Comparison of ENCODE assay signal across 8 cellular contexts in the genomic region with DNA sequence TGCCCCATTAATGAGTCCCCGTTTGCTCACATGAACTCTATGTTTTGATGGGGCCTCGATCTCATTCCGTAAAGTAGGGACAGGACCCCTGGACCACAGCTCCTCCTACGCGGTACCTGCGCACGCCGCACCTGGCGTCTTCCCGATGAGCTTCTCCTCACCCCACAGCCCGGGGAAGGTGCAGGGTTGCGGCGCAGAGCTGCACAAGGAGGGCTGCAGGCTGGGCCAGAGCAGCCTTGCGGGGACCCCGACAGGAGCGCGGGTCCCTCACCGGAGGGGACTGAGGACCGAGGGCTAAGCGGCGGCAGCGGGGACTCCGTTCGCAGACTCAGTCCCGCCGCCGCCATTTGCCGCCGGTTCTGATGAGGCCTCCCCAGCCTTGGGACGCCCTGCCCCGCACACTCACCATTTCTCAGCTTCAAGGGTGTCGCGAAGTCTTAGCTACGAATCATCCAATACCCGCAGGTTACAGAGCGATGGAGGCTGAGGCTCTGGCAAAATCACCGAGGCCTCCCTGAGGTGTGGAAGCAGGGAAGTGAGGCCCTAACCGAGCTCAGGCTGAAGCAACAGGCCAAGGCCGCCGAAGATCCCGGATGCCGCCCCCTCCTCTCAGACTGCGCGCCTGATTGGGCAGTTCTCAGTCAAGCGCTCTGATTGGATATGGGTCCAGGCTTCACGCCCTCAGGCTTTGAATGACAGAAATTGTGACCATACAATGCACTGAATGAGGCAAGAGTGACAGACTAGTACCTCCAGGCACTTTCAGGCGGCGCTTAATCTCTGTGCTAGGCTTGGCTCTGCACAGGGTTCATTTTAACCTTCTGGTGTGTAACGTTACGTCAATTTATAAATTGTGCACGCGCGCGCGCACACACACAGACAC. TPM values are rescaled to one million over a fixed set of nuclear protein-coding genes. Genes with fewer than 3 reads are reported as not detected.
DNase-seq lines count a peak whose midpoint lies in the region; ATAC-seq, FAIRE-seq and TF ChIP-seq lines count a peak whose summit lies in the region.

No MANE protein-coding gene starts in this region.

- no peak for TF ChIP-seq EP300 in gastroesophageal sphincter (IDR thresholded peaks at IDR 0.05)

- 0 to 2% methylated on average over 9 to 19 of the region's 55 CpGs for WGBS in gastroesophageal sphincter (ENCODE audit: low coverage in 1 of 2), 2 donors
- no CpG with 5 or more reads among the region's 55 CpGs for whole genome bisulfite sequencing in neuronal stem cell (ENCODE audit: extremely low coverage in 2 of 2, insufficient read length in 2 of 2, insufficient replicate concordance in 1 of 2), 2 donors

- no peak overlapping the region for H3K4ac ChIP-seq in neuronal stem cell (ENCODE audit: low read length)

- TF ChIP-seq POLR2A in H54 (IDR thresholded peaks at IDR 0.05; ENCODE audit: low read depth, low read length) = peak; percentile 90
- TF ChIP-seq POLR2A in gastroesophageal sphincter (IDR thresholded peaks at IDR 0.05) = peak; percentile 49 to 54

- peak overlapping the region; percentile 87 for H3K9ac ChIP-seq in neuronal stem cell (ENCODE audit: low read depth, low read length, poor library complexity)
- H3K9ac ChIP-seq in subcutaneous abdominal adipose tissue (ENCODE audit: low read length in 5 of 5) = peak overlapping the region; percentile 90 to 98 (median 93)

- H2AFZ ChIP-seq in neuronal stem cell (ENCODE audit: low read length) = peak overlapping the region; percentile 83

- H3K18ac ChIP-seq in neuronal stem cell (ENCODE audit: low read length) = peak overlapping the region; percentile 86

- FAIRE-seq in H54 (lab: Jason Lieb, UNC) = peak; percentile 90

- H3K36me3 ChIP-seq in SJCRH30 (peaks cover 42% of the 10 kb centered on the region), gastroesophageal sphincter (peaks cover 0 to 36% of the 10 kb centered on the region in 2 donors), neuronal stem cell (replicated peaks in 1 of 2; ENCODE audit: control insufficient read depth in 2 of 2, insufficient read depth in 2 of 2, low read length in 2 of 2) (peaks cover 13 to 43% of the 10 kb centered on the region in 2 donors), subcutaneous abdominal adipose tissue (ENCODE audit: control insufficient read depth in 5 of 5, insufficient read depth in 5 of 5, low read length in 5 of 5) (peaks cover 11 to 25% (median 20%) of the 10 kb centered on the region in 5 donors)

- H3K4me2 ChIP-seq in neuronal stem cell (ENCODE audit: insufficient read depth, low read length, poor library complexity, severe bottlenecking) = peak overlapping the region; percentile 72

- DNase-seq in ELF-1 (ENCODE audit: low read depth, low spot score) (peak; percentile 99), H54 (ENCODE audit: insufficient read length, low spot score) (peak; percentile 55), LoVo (ENCODE audit: low spot score) (peak; percentile 95), SJCRH30 (peak; percentile 97 to 100), neuronal stem cell (ENCODE audit: low spot score) (peak; percentile 98)
- peak; percentile 93 for DNase-seq in activated naive CD4-positive, alpha-beta T cell treated with Interleukin-2 at 50 U/mL for 16 hours

- H3K27ac ChIP-seq in SJCRH30 (peak overlapping the region; percentile 83), gastroesophageal sphincter (peak overlapping the region; percentile 26 to 96 (median 93)), neuronal stem cell (replicated peaks; ENCODE audit: low read length) (peak overlapping the region; percentile 73), subcutaneous abdominal adipose tissue (ENCODE audit: low read depth, low read length) (peak overlapping the region; percentile 89)

- peaks cover 10% of the 10 kb centered on the region for H3K4me1 ChIP-seq in SJCRH30
- peaks cover 0 to 22% (median 0%) of the 10 kb centered on the region in 3 donors for H3K4me1 ChIP-seq in gastroesophageal sphincter
- no peaks in the 10 kb centered on the region for H3K4me1 ChIP-seq in neuronal stem cell (ENCODE audit: control insufficient read depth in 2 of 2, insufficient read depth in 1 of 2, low read depth in 1 of 2, low read length in 2 of 2)
- H3K4me1 ChIP-seq in subcutaneous abdominal adipose tissue (ENCODE audit: control insufficient read depth in 5 of 5, insufficient read depth in 5 of 5, low read length in 5 of 5) = peaks cover 0 to 18% (median 16%) of the 10 kb centered on the region in 5 donors

- H3K23ac ChIP-seq in neuronal stem cell (ENCODE audit: low read depth, low read length, poor library complexity) = peak overlapping the region; percentile 96

- H3K14ac ChIP-seq in neuronal stem cell (ENCODE audit: low read length) = no peak overlapping the region

- H4K91ac ChIP-seq in neuronal stem cell (ENCODE audit: low read depth, low read length, poor library complexity) = no peak overlapping the region

- H2BK5ac ChIP-seq in neuronal stem cell (ENCODE audit: low read length) = peak overlapping the region; percentile 30

- no peak overlapping the region for H2BK12ac ChIP-seq in neuronal stem cell (ENCODE audit: low read length)

- no peak for TF ChIP-seq CTCF in gastroesophageal sphincter (IDR thresholded peaks at IDR 0.05)

- peak; percentile 100 for ATAC-seq in gastroesophageal sphincter

- H2BK120ac ChIP-seq in neuronal stem cell (ENCODE audit: low read depth, low read length) = no peak overlapping the region

- peak overlapping the region; percentile 75 for H3K4me3 ChIP-seq in SJCRH30
- H3K4me3 ChIP-seq in gastroesophageal sphincter = peak overlapping the region; percentile 87 to 93
- peak overlapping the region; percentile 68 to 90 for H3K4me3 ChIP-seq in neuronal stem cell (ENCODE audit: low read length in 2 of 2)
- peak overlapping the region; percentile 88 to 97 (median 95) for H3K4me3 ChIP-seq in subcutaneous abdominal adipose tissue (ENCODE audit: low read depth in 1 of 5, low read length in 5 of 5)

- H4K8ac ChIP-seq in neuronal stem cell (ENCODE audit: low read depth, low read length) = peak overlapping the region; percentile 29

- H3K79me1 ChIP-seq in neuronal stem cell (ENCODE audit: low read depth, low read length) = peaks cover 2% of the 10 kb centered on the region

- H2AK5ac ChIP-seq in neuronal stem cell (ENCODE audit: low read depth, low read length) = peak overlapping the region; percentile 16

- H3K9me3 ChIP-seq in SJCRH30 (replicated peaks) = peaks cover 24% of the 10 kb centered on the region
- peaks cover 0 to 16% (median 0%) of the 10 kb centered on the region in 3 donors for H3K9me3 ChIP-seq in gastroesophageal sphincter
- H3K9me3 ChIP-seq in neuronal stem cell (replicated peaks in 1 of 2; ENCODE audit: control insufficient read depth in 2 of 2, insufficient read depth in 1 of 2, low read depth in 1 of 2, low read length in 2 of 2) = peaks cover 5 to 58% of the 10 kb centered on the region in 2 donors
- H3K9me3 ChIP-seq in subcutaneous abdominal adipose tissue (ENCODE audit: control insufficient read depth in 5 of 5, low read length in 5 of 5) = peaks cover 5 to 17% (median 13%) of the 10 kb centered on the region in 5 donors

- H2BK15ac ChIP-seq in neuronal stem cell (ENCODE audit: low read length) = no peak overlapping the region

- H3K27me3 ChIP-seq in SJCRH30 (no peaks in the 10 kb centered on the region), gastroesophageal sphincter (no peaks in the 10 kb centered on the region), neuronal stem cell (ENCODE audit: control insufficient read depth in 3 of 3, insufficient read depth in 3 of 3, low read depth in 1 of 3, low read length in 3 of 3) (no peaks in the 10 kb centered on the region), subcutaneous abdominal adipose tissue (ENCODE audit: control insufficient read depth in 5 of 5, insufficient read depth in 4 of 5, low read length in 5 of 5) (no peaks in the 10 kb centered on the region)

RNA-seq across cellular contexts. Expression of gene ZNF721, which starts 25.1 kb away (rescaled TPM):
- 28.7 and 42.9 TPM in 2 replicates for total RNA-seq in SJCRH30 (2014; rRNA removed; shearing (Covaris generic))
- 10 to 100 TPM; 10.2 to 25.2 (median 21.3) TPM for total RNA-seq in gastroesophageal sphincter
- 25.8 TPM for polyA plus RNA-seq in neuronal stem cell (2013, experiment 1 of 2)
- 28.1 TPM for polyA plus RNA-seq in neuronal stem cell (2013, experiment 2 of 2)

RNA-seq across cellular contexts. Expression of gene PIGG, which starts 25.2 kb away (rescaled TPM):
- 28.9 and 33.6 TPM in 2 replicates for total RNA-seq in SJCRH30 (2014; rRNA removed; shearing (Covaris generic))
- total RNA-seq in gastroesophageal sphincter = 10 to 100 TPM; 19.6 to 77.0 (median 42.9) TPM
- polyA plus RNA-seq in neuronal stem cell (2013, experiment 1 of 2) = 21.5 TPM
- polyA plus RNA-seq in neuronal stem cell (2013, experiment 2 of 2) = 22.0 TPM

Comparison
In these comparisons a context has a peak if more than half of its experiments do, and no peak if none do; other contexts are left out.
1. Peak in every context shown above with its lines: DNase-seq, ATAC-seq, H3K4me3 ChIP-seq and H3K27ac ChIP-seq.